18 cellular contexts compared by ENCODE assay signal in the genomic region with DNA sequence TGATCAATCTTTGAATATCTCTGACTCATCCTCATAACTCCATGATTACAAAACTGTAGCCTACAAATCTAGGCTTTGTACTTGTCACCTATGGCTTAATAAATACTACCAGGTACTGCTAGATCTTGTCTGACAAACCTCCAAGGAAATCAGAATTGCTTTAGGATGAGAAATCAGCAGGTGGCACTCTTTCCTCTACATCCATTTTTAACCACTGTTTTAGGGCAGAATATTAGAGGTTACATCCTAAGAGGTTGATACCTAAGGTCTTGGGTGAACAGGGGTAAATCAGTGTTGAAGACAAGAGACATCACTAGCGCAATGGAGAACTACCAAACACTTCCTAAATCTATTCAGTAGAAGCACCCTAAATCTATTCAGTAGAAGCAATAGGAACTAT.
DNase-seq lines count a peak whose midpoint lies in the region; ATAC-seq and TF ChIP-seq lines count a peak whose summit lies in the region.
"Had no signal": no experiment of that assay in that cellular context is flagged by ENCODE, and none has a peak within 500 bp of the region (broad histone marks: within the 10 kb centered on the region; RNA-seq: fewer than 3 reads in every experiment).

No MANE protein-coding gene starts in this region.

- no peak overlapping the region for H3K27ac Mint-ChIP-seq in activated T-cell treated with anti-CD3 and anti-CD28 coated beads, Interleukin-2, amount 50 U/mL, for 24 hours
- H3K27ac Mint-ChIP-seq: activated B cell treated with CpG ODN at 0.5 μM for 24 hours, mesothelial cell of epicardium, progenitor cell of endocrine pancreas had no signal

- H3K4me2 ChIP-seq in hepatocyte: no peak overlapping the region

- H3K27ac ChIP-seq in A673 (ENCODE audit: low read depth, low read length, poor library complexity, severe bottlenecking): no peak overlapping the region
- no peak overlapping the region for H3K27ac ChIP-seq in hepatocyte
- H3K27ac ChIP-seq: SJCRH30 had no signal

- CTCF ChIA-PET in A673 (lab: Charles Lee): no interaction called here

- TF ChIP-seq CTCF in A673 (conservative IDR thresholded peaks at IDR 0.05; ENCODE audit: low read depth, low read length) (peak; percentile 45), GM13977 (IDR thresholded peaks at IDR 0.05; ENCODE audit: extremely low read depth, insufficient read depth, missing control alignments) (peak; percentile 5), hepatocyte (IDR thresholded peaks at IDR 0.05; ENCODE audit: poor library complexity) (peak; percentile 33)

- H3K9me2 ChIP-seq in hepatocyte (replicated peaks; ENCODE audit: insufficient read depth): no peaks in the 10 kb centered on the region

- WGBS in hepatocyte (ENCODE audit: low lambda C conversion rate, missing lambda C conversion rate): 100% methylated on average over 1 of the region's 1 CpG

- no peaks in the 10 kb centered on the region for H4K20me1 ChIP-seq in hepatocyte (ENCODE audit: insufficient read depth, poor library complexity, severe bottlenecking)

- DNase-seq in A673 (ENCODE audit: low spot score): peak; percentile 45
- DNase-seq in GM13977 (ENCODE audit: low spot score): no peak
- peak; percentile 10 for DNase-seq in hepatocyte (ENCODE audit: low spot score)
- no peak for DNase-seq in NCI-H1930 (lab: John Stamatoyannopoulos, UW)
- no peak for DNase-seq in activated T-cell treated with anti-CD3 and anti-CD28 coated beads, Interleukin-2, amount 50 U/mL, for 24 hours
- DNase-seq in activated T-cell treated with anti-CD3 and anti-CD28 coated beads, Interleukin-2, amount 50 U/mL, for 48 hours: no peak
- DNase-seq: activated B cell treated with CpG ODN at 0.5 μM for 24 hours; effector CD8-positive, alpha-beta T cell; GDM1; hypothalamus; NCI-H524 treated with DMSO at 0.1 percent for 48 hours; SJCRH30; stimulated activated CD4-positive, alpha-beta T cell treated with anti-CD3 and anti-CD28 coated beads, Interleukin-2, amount 100 ng/mL, for 48 hours; stimulated activated naive CD4-positive, alpha-beta T cell treated with Interleukin-2 at 50 U/mL for 16 hours had no signal

- H3K4me1 Mint-ChIP-seq in activated T-cell treated with anti-CD3 and anti-CD28 coated beads, Interleukin-2, amount 50 U/mL, for 24 hours (ENCODE audit: low read depth): no peaks in the 10 kb centered on the region
- H3K4me1 Mint-ChIP-seq: activated B cell treated with CpG ODN at 0.5 μM for 24 hours had no signal

- H3K36me3 ChIP-seq in A673 (ENCODE audit: insufficient read depth, low read length, poor library complexity, severe bottlenecking) (no peaks in the 10 kb centered on the region), hepatocyte (replicated peaks; ENCODE audit: insufficient read depth, low read depth) (no peaks in the 10 kb centered on the region)
- H3K36me3 ChIP-seq: SJCRH30 had no signal

- H3K27me3 Mint-ChIP-seq in activated T-cell treated with anti-CD3 and anti-CD28 coated beads, Interleukin-2, amount 50 U/mL, for 24 hours: no peaks in the 10 kb centered on the region
- H3K27me3 Mint-ChIP-seq: activated B cell treated with CpG ODN at 0.5 μM for 24 hours, progenitor cell of endocrine pancreas had no signal

- no peaks in the 10 kb centered on the region for H3K9me3 Mint-ChIP-seq in activated T-cell treated with anti-CD3 and anti-CD28 coated beads, Interleukin-2, amount 50 U/mL, for 24 hours
- H3K9me3 Mint-ChIP-seq: activated B cell treated with CpG ODN at 0.5 μM for 24 hours, mesothelial cell of epicardium had no signal

- H3K9me3 ChIP-seq in A673 (ENCODE audit: low read depth, low read length, poor library complexity, severe bottlenecking): no peaks in the 10 kb centered on the region
- H3K9me3 ChIP-seq in hepatocyte (ENCODE audit: low read depth): no peaks in the 10 kb centered on the region
- H3K9me3 ChIP-seq: SJCRH30 had no signal

- H3K4me1 ChIP-seq in A673 (ENCODE audit: insufficient read depth, low read length, poor library complexity, severe bottlenecking): no peaks in the 10 kb centered on the region
- no peaks in the 10 kb centered on the region for H3K4me1 ChIP-seq in hepatocyte (ENCODE audit: insufficient read depth)
- H3K4me1 ChIP-seq: SJCRH30 had no signal

- H3K4me3 Mint-ChIP-seq in activated T-cell treated with anti-CD3 and anti-CD28 coated beads, Interleukin-2, amount 50 U/mL, for 24 hours: no peak overlapping the region
- H3K4me3 Mint-ChIP-seq: activated B cell treated with CpG ODN at 0.5 μM for 24 hours, mesothelial cell of epicardium had no signal

- H3K27me3 ChIP-seq in A673 (replicated peaks; ENCODE audit: insufficient read depth, low read depth, low read length, poor library complexity) (no peaks in the 10 kb centered on the region), hepatocyte (no peaks in the 10 kb centered on the region)
- H3K27me3 ChIP-seq: SJCRH30 had no signal

- ATAC-seq in SK-N-SH treated with all-trans-retinoic acid at 6 μM for 48 hours (no peak; the same call in 2 of the 3 replicates), GM21381 (IDR thresholded peaks at IDR 0.05; ENCODE audit: unreplicated experiment) (no peak)

- no TSS peak for BruUV-seq in A673 (replicated peaks; lab: Mats Ljungman, UMichigan)

- in situ Hi-C loops in GM13977 (cut with MboI; ENCODE audit: low pct_unique_long_range_greater_than_20kb, low sequenced_read_pairs, unreplicated experiment): no loop called here

- intact Hi-C loops in A673 (cut with micrococcal nuclease; ENCODE audit: unreplicated experiment): loop anchor here (5.0 to 10.0 kb wide), 2 partner anchors 292 to 765 kb away; no protein-coding TSS in a partner anchor

- no peaks in the 10 kb centered on the region for H3K79me2 ChIP-seq in hepatocyte

- no peaks in the 10 kb centered on the region for H3K36me3 Mint-ChIP-seq in activated T-cell treated with anti-CD3 and anti-CD28 coated beads, Interleukin-2, amount 50 U/mL, for 24 hours (ENCODE audit: low read depth)
- H3K36me3 Mint-ChIP-seq: mesothelial cell of epicardium had no signal

- POLR2A ChIA-PET in A673 (lab: Charles Lee; ENCODE audit: low non-redundant PET): no interaction called here

- no peak overlapping the region for H2AFZ ChIP-seq in hepatocyte

- H3K4me3 ChIP-seq in A673 (ENCODE audit: low read depth, low read length, poor library complexity, severe bottlenecking): no peak overlapping the region
- H3K4me3 ChIP-seq in hepatocyte: no peak overlapping the region
- H3K4me3 ChIP-seq: SJCRH30 had no signal

TF ChIP-seq in SK-N-SH treated with all-trans-retinoic acid at 6 μM for 48 hours, 23 proteins besides CTCF, POLR2A, EP300 and RAD21:
- TF ChIP-seq CSRNP3 (CRISPR knock-in tag; IDR thresholded peaks at IDR 0.05): no peak
- peak; percentile 98 for TF ChIP-seq ZNF70 (CRISPR knock-in tag; IDR thresholded peaks at IDR 0.05)

Comparison
In these comparisons a context has a peak if more than half of its experiments do, and no peak if none do; other contexts are left out.
1. DNase-seq: peak in A673 (single experiment) and hepatocyte (single experiment); none in GM13977 (single experiment), NCI-H1930 (0 of 2), activated T-cell treated with anti-CD3 and anti-CD28 coated beads, Interleukin-2, amount 50 U/mL, for 24 hours (single experiment) and activated T-cell treated with anti-CD3 and anti-CD28 coated beads, Interleukin-2, amount 50 U/mL, for 48 hours (0 of 2).
2. Peak in every context shown above with its lines, with median percentiles within 50 percentile points of each other: CTCF ChIP-seq.